13 cellular contexts compared by ENCODE assay signal in the genomic region with DNA sequence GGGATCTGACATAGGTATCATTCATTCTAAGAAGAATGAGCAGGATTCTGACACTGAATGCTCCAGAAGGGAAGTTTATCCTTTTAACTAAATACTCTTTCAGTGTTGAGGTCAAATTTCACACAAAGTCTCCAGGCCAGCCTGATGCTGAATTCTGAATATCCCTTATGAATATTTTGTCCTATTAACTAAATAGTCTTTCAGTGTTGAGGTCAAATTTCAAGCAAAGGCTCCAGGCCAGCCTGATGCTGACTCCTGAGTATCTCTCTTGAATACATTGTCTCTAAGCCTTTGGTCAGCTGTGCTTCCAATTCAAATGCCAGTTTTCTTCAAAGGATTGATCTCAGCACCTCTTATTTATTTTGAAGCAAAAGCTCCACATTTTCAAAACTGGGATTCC.
DNase-seq lines count a peak whose midpoint lies in the region; ATAC-seq and TF ChIP-seq lines count a peak whose summit lies in the region.
"Had no signal": no experiment of that assay in that cellular context is flagged by ENCODE, and none has a peak within 500 bp of the region (broad histone marks: within the 10 kb centered on the region; RNA-seq: fewer than 3 reads in every experiment).

No MANE protein-coding gene starts in this region.

- no peak overlapping the region for H3K9ac ChIP-seq in SK-N-SH
- no peak overlapping the region for H3K9ac ChIP-seq in mesenchymal stem cell (ENCODE audit: low read length)
- H3K9ac ChIP-seq: BLaER1 treated with 17β-estradiol and CSF1 and Interleukin-3, amounts not matched to agents 10 nM and 100 nM; GM23248 had no signal

- CTCF ChIA-PET in SK-N-SH (lab: Yijun Ruan, JAX), result no interaction called here

- no peaks in the 10 kb centered on the region for H3F3A ChIP-seq in SK-N-SH (replicated peaks; ENCODE audit: insufficient read depth)

- no peaks in the 10 kb centered on the region; the same call in 1 of the 2 replicates for H3K79me2 ChIP-seq in SK-N-SH (ENCODE audit: insufficient read depth)

- H3K79me1 ChIP-seq in mesenchymal stem cell (replicated peaks; ENCODE audit: low read length, poor library complexity, severe bottlenecking), result peaks cover 13% of the 10 kb centered on the region

- no peaks in the 10 kb centered on the region for H4K20me1 ChIP-seq in SK-N-SH (ENCODE audit: insufficient read depth)
- H4K20me1 ChIP-seq: BLaER1 treated with 17β-estradiol and CSF1 and Interleukin-3, amounts not matched to agents 10 nM and 100 nM had no signal

- H2AFZ ChIP-seq in SK-N-SH (ENCODE audit: low read depth) (no peak overlapping the region), mesenchymal stem cell (ENCODE audit: low read depth, low read length) (no peak overlapping the region)
- H2AFZ ChIP-seq: GM23248 had no signal

- intact Hi-C loops in sciatic nerve (cut with DNase I), result loop anchor here (5.0 kb wide), 1 partner anchor 1900 kb away; no protein-coding TSS in a partner anchor

- no peak for DNase-seq in SK-N-SH
- DNase-seq in mesenchymal stem cell, result no peak
- no peak for DNase-seq in sciatic nerve (ENCODE audit: low spot score)
- DNase-seq in kidney tubule cell (ENCODE audit: low spot score), result no peak
- no peak for DNase-seq in DMS53 treated with DMSO at 0.1 percent for 48 hours (lab: John Stamatoyannopoulos, UW; ENCODE audit: unreplicated experiment)
- no peak for DNase-seq in upper lobe of left lung
- DNase-seq: CD4-positive, CD25-positive, alpha-beta regulatory T cell; DMS53; GM23248; H9 had no signal

- H3K23ac ChIP-seq in mesenchymal stem cell (ENCODE audit: low read length in 2 of 2), result no peak overlapping the region

- no peak overlapping the region for H3K4ac ChIP-seq in mesenchymal stem cell (ENCODE audit: low read depth in 1 of 2, low read length in 2 of 2)

- H3K4me3 ChIP-seq in SK-N-SH (ENCODE audit: low read depth in 2 of 2, low read length in 1 of 2) (no peak overlapping the region), mesenchymal stem cell (ENCODE audit: insufficient read depth in 1 of 2, low read depth in 1 of 2, low read length in 2 of 2) (no peak overlapping the region), upper lobe of left lung (no peak overlapping the region)
- H3K4me3 ChIP-seq: BLaER1 treated with 17β-estradiol and CSF1 and Interleukin-3, amounts not matched to agents 10 nM and 100 nM; GM23248 had no signal

- no peaks in the 10 kb centered on the region for H3K9me2 ChIP-seq in SK-N-SH

- TF ChIP-seq POLR2A in upper lobe of left lung (IDR thresholded peaks at IDR 0.05), result no peak

- H3K4me2 ChIP-seq in SK-N-SH, result no peak overlapping the region
- no peak overlapping the region for H3K4me2 ChIP-seq in mesenchymal stem cell (ENCODE audit: low read length, poor library complexity, severe bottlenecking)

- no peak overlapping the region for H2BK120ac ChIP-seq in mesenchymal stem cell (ENCODE audit: low read depth, low read length)

- peak overlapping the region; percentile 1 for H2BK5ac ChIP-seq in mesenchymal stem cell (ENCODE audit: low read depth, low read length, poor library complexity, severe bottlenecking)

- H3K27ac ChIP-seq in SK-N-SH (ENCODE audit: low read depth in 2 of 2, low read length in 1 of 2), result peak overlapping the region in 1 of 2 experiments; percentile 10; a peak in 1 of 4 replicates
- peak overlapping the region; percentile 18 for H3K27ac ChIP-seq in mesenchymal stem cell (ENCODE audit: low read length, poor library complexity, severe bottlenecking)
- H3K27ac ChIP-seq in upper lobe of left lung, result no peak overlapping the region
- H3K27ac ChIP-seq: 22Rv1, GM23248 had no signal

- H3K36me3 ChIP-seq in SK-N-SH (replicated peaks in 1 of 2; ENCODE audit: control insufficient read depth in 1 of 2, insufficient read depth in 2 of 2, low read length in 1 of 2), result no peaks in the 10 kb centered on the region
- peaks cover 0 to 5% of the 10 kb centered on the region in 2 experiments for H3K36me3 ChIP-seq in mesenchymal stem cell (ENCODE audit: control insufficient read depth in 1 of 2, insufficient read depth in 2 of 2, low read depth in 1 of 2, low read length in 2 of 2)
- no peaks in the 10 kb centered on the region for H3K36me3 ChIP-seq in upper lobe of left lung
- H3K36me3 ChIP-seq: BLaER1 treated with 17β-estradiol and CSF1 and Interleukin-3, amounts not matched to agents 10 nM and 100 nM had no signal

- H3K18ac ChIP-seq in mesenchymal stem cell (ENCODE audit: low read depth in 1 of 2, low read length in 2 of 2), result peak overlapping the region in 1 of 2 experiments; percentile 50

- peak overlapping the region; percentile 26 for H2BK15ac ChIP-seq in mesenchymal stem cell (ENCODE audit: low read depth, poor library complexity, severe bottlenecking)

- no peak for TF ChIP-seq EP300 in SK-N-SH (IDR thresholded peaks at IDR 0.05; ENCODE audit: borderline replicate concordance in 1 of 2, low read depth in 1 of 2, low read length in 1 of 2)
- no peak for TF ChIP-seq EP300 in upper lobe of left lung (IDR thresholded peaks at IDR 0.05)

- POLR2A ChIA-PET in SK-N-SH (lab: Yijun Ruan, JAX), result no interaction called here

- H3K9me3 ChIP-seq in SK-N-SH (no peaks in the 10 kb centered on the region), mesenchymal stem cell (ENCODE audit: control insufficient read depth, low read length) (no peaks in the 10 kb centered on the region), upper lobe of left lung (no peaks in the 10 kb centered on the region)
- H3K9me3 ChIP-seq: BLaER1 treated with 17β-estradiol and CSF1 and Interleukin-3, amounts not matched to agents 10 nM and 100 nM had no signal

- H2BK12ac ChIP-seq in mesenchymal stem cell (ENCODE audit: low read length in 2 of 2), result peak overlapping the region in 1 of 2 experiments; percentile 18

- no peak overlapping the region for H4K91ac ChIP-seq in mesenchymal stem cell (ENCODE audit: low read length)

- peaks cover 3 to 40% of the 10 kb centered on the region in 2 experiments; a peak in 3 of 4 replicates for H3K4me1 ChIP-seq in SK-N-SH (ENCODE audit: control insufficient read depth in 1 of 2, insufficient read depth in 2 of 2, low read depth in 1 of 2, low read length in 1 of 2)
- H3K4me1 ChIP-seq in mesenchymal stem cell (ENCODE audit: control insufficient read depth, insufficient read depth, low read depth, low read length), result peaks cover 23% of the 10 kb centered on the region
- H3K4me1 ChIP-seq in upper lobe of left lung, result no peaks in the 10 kb centered on the region

- no peak overlapping the region for H2AK5ac ChIP-seq in mesenchymal stem cell (ENCODE audit: low read length, severe bottlenecking)

- H3K27me3 ChIP-seq in SK-N-SH (ENCODE audit: insufficient read depth) (no peaks in the 10 kb centered on the region), mesenchymal stem cell (ENCODE audit: control insufficient read depth in 1 of 2, insufficient read depth in 1 of 2, low read length in 2 of 2) (no peaks in the 10 kb centered on the region), upper lobe of left lung (no peaks in the 10 kb centered on the region)
- H3K27me3 ChIP-seq: BLaER1 treated with 17β-estradiol and CSF1 and Interleukin-3, amounts not matched to agents 10 nM and 100 nM had no signal

- TF ChIP-seq CTCF in SK-N-SH (IDR thresholded peaks at IDR 0.05) (no peak), upper lobe of left lung (IDR thresholded peaks at IDR 0.05) (no peak)

- ATAC-seq in SK-N-SH treated with all-trans-retinoic acid at 6 μM for 48 hours, result peak; percentile 41
- peak; percentile 53 for ATAC-seq in sciatic nerve
- ATAC-seq in upper lobe of left lung (ENCODE audit: low FRiP score in 2 of 2), result no peak

- TF ChIP-seq RAD21 in SK-N-SH (IDR thresholded peaks at IDR 0.05; ENCODE audit: low read length), result no peak

- H4K8ac ChIP-seq in mesenchymal stem cell (ENCODE audit: low read length), result no peak overlapping the region

- no peak overlapping the region for H3K14ac ChIP-seq in mesenchymal stem cell (ENCODE audit: low read length in 2 of 2)

TF ChIP-seq in SK-N-SH treated with all-trans-retinoic acid at 6 μM for 48 hours, 23 proteins besides CTCF, POLR2A, EP300 and RAD21:
- no peak for TF ChIP-seq ZNF70 (CRISPR knock-in tag; IDR thresholded peaks at IDR 0.05)

TF ChIP-seq in SK-N-SH, 30 proteins besides CTCF, POLR2A, EP300 and RAD21:
- no peak for TF ChIP-seq NRF1 (IDR thresholded peaks at IDR 0.05; ENCODE audit: low read depth, low read length)
- TF ChIP-seq TAF1 (IDR thresholded peaks at IDR 0.05; ENCODE audit: borderline replicate concordance, low read depth, low read length), result no peak
- TF ChIP-seq CHD2 (IDR thresholded peaks at IDR 0.05; ENCODE audit: low read length, partially characterized antibody), result no peak

Comparison
In these comparisons a context has a peak if more than half of its experiments do, and no peak if none do; other contexts are left out.
1. ATAC-seq: peak in SK-N-SH treated with all-trans-retinoic acid at 6 μM for 48 hours (single experiment) and sciatic nerve (single experiment); none in upper lobe of left lung (0 of 2).